Comparison of ENCODE assay signal across 8 cellular contexts in genomic region chr2:35428548-35428947, GRCh38.
DNase-seq lines count a peak whose midpoint lies in the region; ATAC-seq and TF ChIP-seq lines count a peak whose summit lies in the region.

No MANE protein-coding gene starts in this region.

- CTCF ChIA-PET in activated CD8-positive, alpha-beta memory T cell treated with anti-CD3 and anti-CD28 coated beads, Interleukin-2, amount 10 ng/mL, durations not matched to agents 7 days and 5 days (lab: Charles Lee) = no interaction called here

- no peaks in the 10 kb centered on the region for H3K4me1 Mint-ChIP-seq in activated CD4-positive, alpha-beta T cell treated with anti-CD3 and anti-CD28 coated beads, Interleukin-2, amount 10 ng/mL, durations not matched to agents 24 days and 14 days
- H3K4me1 Mint-ChIP-seq in activated CD8-positive, alpha-beta memory T cell treated with anti-CD3 and anti-CD28 coated beads, Interleukin-2, amount 10 ng/mL, durations not matched to agents 7 days and 5 days = no peaks in the 10 kb centered on the region

- TF ChIP-seq CTCF in foreskin fibroblast (IDR thresholded peaks at IDR 0.05; ENCODE audit: low read depth, low read length) = peak; percentile 14

- peak; percentile 65 for ATAC-seq in HG02852 (IDR thresholded peaks at IDR 0.05; ENCODE audit: unreplicated experiment)
- no peak for ATAC-seq in activated CD8-positive, alpha-beta memory T cell treated with anti-CD3 and anti-CD28 coated beads, Interleukin-2, amount 10 ng/mL, durations not matched to agents 7 days and 5 days

- no peaks in the 10 kb centered on the region for H3K9me3 Mint-ChIP-seq in activated CD4-positive, alpha-beta T cell treated with anti-CD3 and anti-CD28 coated beads, Interleukin-2, amount 10 ng/mL, durations not matched to agents 24 days and 14 days
- H3K9me3 Mint-ChIP-seq in activated CD8-positive, alpha-beta memory T cell treated with anti-CD3 and anti-CD28 coated beads, Interleukin-2, amount 10 ng/mL, durations not matched to agents 7 days and 5 days (ENCODE audit: low read depth) = no peaks in the 10 kb centered on the region

- no peaks in the 10 kb centered on the region for H3K27me3 Mint-ChIP-seq in activated CD4-positive, alpha-beta T cell treated with anti-CD3 and anti-CD28 coated beads, Interleukin-2, amount 10 ng/mL, durations not matched to agents 24 days and 14 days
- H3K27me3 Mint-ChIP-seq in activated CD8-positive, alpha-beta memory T cell treated with anti-CD3 and anti-CD28 coated beads, Interleukin-2, amount 10 ng/mL, durations not matched to agents 7 days and 5 days = no peaks in the 10 kb centered on the region

- H3K27ac Mint-ChIP-seq in activated CD4-positive, alpha-beta T cell treated with anti-CD3 and anti-CD28 coated beads, Interleukin-2, amount 10 ng/mL, durations not matched to agents 24 days and 14 days = no peak overlapping the region
- H3K27ac Mint-ChIP-seq in activated CD8-positive, alpha-beta memory T cell treated with anti-CD3 and anti-CD28 coated beads, Interleukin-2, amount 10 ng/mL, durations not matched to agents 7 days and 5 days = no peak overlapping the region

- H3K4me3 ChIP-seq in foreskin fibroblast (ENCODE audit: low read depth in 1 of 2, low read length in 2 of 2) = no peak overlapping the region

- H3K4me3 Mint-ChIP-seq in activated CD4-positive, alpha-beta T cell treated with anti-CD3 and anti-CD28 coated beads, Interleukin-2, amount 10 ng/mL, durations not matched to agents 24 days and 14 days = no peak overlapping the region
- H3K4me3 Mint-ChIP-seq in activated CD8-positive, alpha-beta memory T cell treated with anti-CD3 and anti-CD28 coated beads, Interleukin-2, amount 10 ng/mL, durations not matched to agents 7 days and 5 days = no peak overlapping the region

- DNase-seq in activated CD4-positive, alpha-beta T cell treated with anti-CD3 and anti-CD28 coated beads, Interleukin-2, amount 10 ng/mL, durations not matched to agents 24 days and 14 days = peak; percentile 60
- DNase-seq in activated CD4-positive, alpha-beta T cell treated with anti-CD3 and anti-CD28 coated beads for 1 hour = no peak
- DNase-seq in RKO (ENCODE audit: low spot score) (peak; percentile 45), foreskin fibroblast (no peak)
- DNase-seq in stimulated activated CD4-positive, alpha-beta T cell treated with anti-CD3 and anti-CD28 coated beads, Interleukin-1b, Interleukin-23, amount 100 ng/mL, for 48 hours = peak; percentile 11
- no peak for DNase-seq in activated CD8-positive, alpha-beta memory T cell treated with anti-CD3 and anti-CD28 coated beads, Interleukin-2, amount 10 ng/mL, durations not matched to agents 7 days and 5 days
- DNase-seq in activated effector memory CD4-positive, alpha-beta T cell treated with anti-CD3 and anti-CD28 coated beads, Interleukin-2, amount 50 U/mL, for 16 hours = no peak

- intact Hi-C loops in activated CD4-positive, alpha-beta T cell treated with anti-CD3 and anti-CD28 coated beads, Interleukin-2, amount 10 ng/mL, durations not matched to agents 24 days and 14 days (cut with micrococcal nuclease) = no loop called here

- H3K36me3 Mint-ChIP-seq in activated CD4-positive, alpha-beta T cell treated with anti-CD3 and anti-CD28 coated beads, Interleukin-2, amount 10 ng/mL, durations not matched to agents 24 days and 14 days (ENCODE audit: low read depth) = no peaks in the 10 kb centered on the region
- no peaks in the 10 kb centered on the region for H3K36me3 Mint-ChIP-seq in activated CD8-positive, alpha-beta memory T cell treated with anti-CD3 and anti-CD28 coated beads, Interleukin-2, amount 10 ng/mL, durations not matched to agents 7 days and 5 days

Comparison
In these comparisons a context has a peak if more than half of its experiments do, and no peak if none do; other contexts are left out.
1. DNase-seq: peak in activated CD4-positive, alpha-beta T cell treated with anti-CD3 and anti-CD28 coated beads, Interleukin-2, amount 10 ng/mL, durations not matched to agents 24 days and 14 days (single experiment), RKO (single experiment) and stimulated activated CD4-positive, alpha-beta T cell treated with anti-CD3 and anti-CD28 coated beads, Interleukin-1b, Interleukin-23, amount 100 ng/mL, for 48 hours (single experiment); none in activated CD4-positive, alpha-beta T cell treated with anti-CD3 and anti-CD28 coated beads for 1 hour (single experiment), foreskin fibroblast (0 of 2), activated CD8-positive, alpha-beta memory T cell treated with anti-CD3 and anti-CD28 coated beads, Interleukin-2, amount 10 ng/mL, durations not matched to agents 7 days and 5 days (single experiment) and activated effector memory CD4-positive, alpha-beta T cell treated with anti-CD3 and anti-CD28 coated beads, Interleukin-2, amount 50 U/mL, for 16 hours (single experiment).